In genomic region chr12:127629066-127629820, GRCh38 we compare ENCODE assay signal across 17 cellular contexts.
A peak's percentile ranks its signal among the peaks of the same experiment; 100 is the strongest.
DNase-seq lines count a peak whose midpoint lies in the region; ATAC-seq, FAIRE-seq and TF ChIP-seq lines count a peak whose summit lies in the region.
"Had no signal": no experiment of that assay in that cellular context is flagged by ENCODE, and none has a peak within 500 bp of the region (broad histone marks: within the 10 kb centered on the region; RNA-seq: fewer than 3 reads in every experiment).

No MANE protein-coding gene starts in this region.

- CTCF ChIA-PET in SK-N-SH (lab: Yijun Ruan, JAX) = no interaction called here

- no peak overlapping the region for H2AFZ ChIP-seq in SK-N-SH (ENCODE audit: low read depth)
- H2AFZ ChIP-seq in astrocyte (ENCODE audit: low read depth, low read length) = no peak overlapping the region
- H2AFZ ChIP-seq: neural progenitor cell had no signal

- no peak overlapping the region for H3K27ac Mint-ChIP-seq in astrocyte (ENCODE audit: unreplicated experiment)
- H3K27ac Mint-ChIP-seq: activated CD4-positive, alpha-beta memory T cell treated with anti-CD3 and anti-CD28 coated beads for 36 hours; IgD-negative memory B cell; neural progenitor cell had no signal

- H3K79me2 ChIP-seq in SK-N-SH (ENCODE audit: insufficient read depth) = no peaks in the 10 kb centered on the region
- no peaks in the 10 kb centered on the region for H3K79me2 ChIP-seq in astrocyte (ENCODE audit: insufficient read depth, low read length)

- POLR2A ChIA-PET in SK-N-SH (lab: Yijun Ruan, JAX) = no interaction called here

- peak; percentile 92 for FAIRE-seq in astrocyte (lab: Jason Lieb, UNC)
- FAIRE-seq: GM18507, TTC549 had no signal

- intact Hi-C loops in lower leg skin (cut with DNase I; ENCODE audit: low total_unique reads) = no loop called here

- no peak for TF ChIP-seq EP300 in SK-N-SH (IDR thresholded peaks at IDR 0.05; ENCODE audit: borderline replicate concordance in 1 of 2, low read depth in 1 of 2, low read length in 1 of 2)

- H3K27me3 ChIP-seq in SK-N-SH (ENCODE audit: insufficient read depth) (no peaks in the 10 kb centered on the region), astrocyte (ENCODE audit: insufficient read depth, low read length) (no peaks in the 10 kb centered on the region)
- H3K27me3 ChIP-seq: neural progenitor cell, right atrium auricular region, thyroid gland had no signal

- H3K36me3 ChIP-seq in SK-N-SH (replicated peaks in 1 of 2; ENCODE audit: control insufficient read depth in 1 of 2, insufficient read depth in 2 of 2, low read length in 1 of 2) = no peaks in the 10 kb centered on the region
- no peaks in the 10 kb centered on the region for H3K36me3 ChIP-seq in astrocyte (ENCODE audit: insufficient read depth, low read length)
- H3K36me3 ChIP-seq: neural progenitor cell, right atrium auricular region, thyroid gland had no signal

- H3K9ac ChIP-seq in SK-N-SH (no peak overlapping the region), astrocyte (ENCODE audit: low read length) (no peak overlapping the region)
- H3K9ac ChIP-seq: neural progenitor cell had no signal

- no peaks in the 10 kb centered on the region for H3K9me2 ChIP-seq in SK-N-SH

- DNase-seq in SK-N-SH = no peak
- peak; percentile 83 for DNase-seq in NCI-H2107 treated with DMSO at 0.1 percent for 48 hours (lab: John Stamatoyannopoulos, UW; ENCODE audit: unreplicated experiment)
- peak; percentile 55 for DNase-seq in astrocyte (ENCODE audit: low read depth)
- no peak for DNase-seq in NCI-H2029 treated with DMSO at 0.1 percent for 48 hours (lab: John Stamatoyannopoulos, UW)
- no peak for DNase-seq in KBM-7
- DNase-seq in lower leg skin (ENCODE audit: low spot score in 2 of 2) = no peak
- DNase-seq: activated CD4-positive, alpha-beta memory T cell treated with anti-CD3 and anti-CD28 coated beads for 36 hours; COR-L47; mesendoderm; thyroid gland had no signal

- H3K9me3 ChIP-seq in SK-N-SH = no peaks in the 10 kb centered on the region
- no peaks in the 10 kb centered on the region for H3K9me3 ChIP-seq in astrocyte (ENCODE audit: insufficient read depth, low read depth, low read length)
- H3K9me3 ChIP-seq: right atrium auricular region, thyroid gland had no signal

- H3K4me1 ChIP-seq in SK-N-SH (ENCODE audit: control insufficient read depth in 1 of 2, insufficient read depth in 2 of 2, low read depth in 1 of 2, low read length in 1 of 2) (no peaks in the 10 kb centered on the region), astrocyte (ENCODE audit: insufficient read depth, low read length) (peaks cover 12% of the 10 kb centered on the region)
- H3K4me1 ChIP-seq: right atrium auricular region, thyroid gland had no signal

- H3K4me2 ChIP-seq in SK-N-SH (no peak overlapping the region), astrocyte (ENCODE audit: low read length) (peak overlapping the region; percentile 9)
- H3K4me2 ChIP-seq: neural progenitor cell had no signal

- no peak overlapping the region for H3K4me3 Mint-ChIP-seq in astrocyte (ENCODE audit: unreplicated experiment)
- H3K4me3 Mint-ChIP-seq: activated CD4-positive, alpha-beta memory T cell treated with anti-CD3 and anti-CD28 coated beads for 36 hours; IgD-negative memory B cell; neural progenitor cell had no signal

- TF ChIP-seq RAD21 in SK-N-SH (IDR thresholded peaks at IDR 0.05; ENCODE audit: low read length) = no peak

- H3K36me3 Mint-ChIP-seq in astrocyte (ENCODE audit: low read depth, unreplicated experiment) = no peaks in the 10 kb centered on the region
- H3K36me3 Mint-ChIP-seq: activated CD4-positive, alpha-beta memory T cell treated with anti-CD3 and anti-CD28 coated beads for 36 hours; IgD-negative memory B cell; neural progenitor cell had no signal

- no peaks in the 10 kb centered on the region for H3F3A ChIP-seq in SK-N-SH (replicated peaks; ENCODE audit: insufficient read depth)

- ATAC-seq in SK-N-SH treated with all-trans-retinoic acid at 6 μM for 48 hours (peak; percentile 54), HG02884 (IDR thresholded peaks at IDR 0.05; ENCODE audit: unreplicated experiment) (no peak)

- TF ChIP-seq CTCF in SK-N-SH (IDR thresholded peaks at IDR 0.05) (no peak), astrocyte (IDR thresholded peaks at IDR 0.05; ENCODE audit: insufficient read depth, low read depth, low read length) (no peak), lower leg skin (IDR thresholded peaks at IDR 0.05) (no peak)

- WGBS in SK-N-SH (ENCODE audit: low lambda C conversion rate) = 20% methylated on average over 10 of the region's 10 CpGs
- 59 to 65% methylated on average over 10 of the region's 10 CpGs for whole genome bisulfite sequencing in lower leg skin, 2 donors

- TF ChIP-seq POLR2A in lower leg skin (IDR thresholded peaks at IDR 0.05) = no peak

- in situ Hi-C loops in KBM-7 (cut with MboI; ENCODE audit: low pct_unique_long_range_greater_than_20kb, low sequenced_read_pairs) = no loop called here

- H3K9me3 Mint-ChIP-seq in astrocyte (ENCODE audit: unreplicated experiment) = peaks cover 8% of the 10 kb centered on the region
- H3K9me3 Mint-ChIP-seq: activated CD4-positive, alpha-beta memory T cell treated with anti-CD3 and anti-CD28 coated beads for 36 hours; neural progenitor cell had no signal

- H3K4me1 Mint-ChIP-seq in astrocyte (ENCODE audit: low read depth, unreplicated experiment) = no peaks in the 10 kb centered on the region
- H3K4me1 Mint-ChIP-seq: IgD-negative memory B cell had no signal

- no peak overlapping the region for H3K27ac ChIP-seq in SK-N-SH (ENCODE audit: low read depth in 2 of 2, low read length in 1 of 2)
- H3K27ac ChIP-seq in astrocyte (ENCODE audit: low read depth, low read length) = peak overlapping the region; percentile 47
- H3K27ac ChIP-seq: neural progenitor cell, right atrium auricular region, thyroid gland had no signal

- no peaks in the 10 kb centered on the region for H3K27me3 Mint-ChIP-seq in astrocyte (ENCODE audit: low read depth, unreplicated experiment)
- H3K27me3 Mint-ChIP-seq: activated CD4-positive, alpha-beta memory T cell treated with anti-CD3 and anti-CD28 coated beads for 36 hours; IgD-negative memory B cell had no signal

- H4K20me1 ChIP-seq in SK-N-SH (ENCODE audit: insufficient read depth) = no peaks in the 10 kb centered on the region
- H4K20me1 ChIP-seq in astrocyte (ENCODE audit: insufficient read depth, low read length) = no peaks in the 10 kb centered on the region

- H3K4me3 ChIP-seq in SK-N-SH (ENCODE audit: low read depth in 2 of 2, low read length in 1 of 2) (no peak overlapping the region), astrocyte (ENCODE audit: insufficient read depth, low read depth, low read length) (no peak overlapping the region), lower leg skin (ENCODE audit: low read depth, poor library complexity, severe bottlenecking) (no peak overlapping the region)
- H3K4me3 ChIP-seq: neural progenitor cell, right atrium auricular region, thyroid gland had no signal

TF ChIP-seq in SK-N-SH treated with all-trans-retinoic acid at 6 μM for 48 hours, 23 proteins besides CTCF, POLR2A, EP300 and RAD21 (continues in another document):
- TF ChIP-seq, protein P1, sequence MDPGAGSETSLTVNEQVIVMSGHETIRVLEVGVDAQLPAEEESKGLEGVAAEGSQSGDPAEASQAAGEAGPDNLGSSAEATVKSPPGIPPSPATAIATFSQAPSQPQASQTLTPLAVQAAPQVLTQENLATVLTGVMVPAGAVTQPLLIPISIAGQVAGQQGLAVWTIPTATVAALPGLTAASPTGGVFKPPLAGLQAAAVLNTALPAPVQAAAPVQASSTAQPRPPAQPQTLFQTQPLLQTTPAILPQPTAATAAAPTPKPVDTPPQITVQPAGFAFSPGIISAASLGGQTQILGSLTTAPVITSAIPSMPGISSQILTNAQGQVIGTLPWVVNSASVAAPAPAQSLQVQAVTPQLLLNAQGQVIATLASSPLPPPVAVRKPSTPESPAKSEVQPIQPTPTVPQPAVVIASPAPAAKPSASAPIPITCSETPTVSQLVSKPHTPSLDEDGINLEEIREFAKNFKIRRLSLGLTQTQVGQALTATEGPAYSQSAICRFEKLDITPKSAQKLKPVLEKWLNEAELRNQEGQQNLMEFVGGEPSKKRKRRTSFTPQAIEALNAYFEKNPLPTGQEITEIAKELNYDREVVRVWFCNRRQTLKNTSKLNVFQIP (CRISPR knock-in tag; IDR thresholded peaks at IDR 0.05; ENCODE audit: borderline replicate concordance, low read depth) = no peak
- no peak for TF ChIP-seq ZNF565 (CRISPR knock-in tag; conservative IDR thresholded peaks at IDR 0.05; ENCODE audit: low read depth)
- no peak for TF ChIP-seq ZNF70 (CRISPR knock-in tag; IDR thresholded peaks at IDR 0.05)

TF ChIP-seq in SK-N-SH, 30 proteins besides CTCF, POLR2A, EP300 and RAD21 (continues in another document):
- TF ChIP-seq TEAD4 (IDR thresholded peaks at IDR 0.05; ENCODE audit: borderline replicate concordance, insufficient read depth) = no peak
- TF ChIP-seq TAF1 (IDR thresholded peaks at IDR 0.05; ENCODE audit: borderline replicate concordance, low read depth, low read length) = no peak
- no peak for TF ChIP-seq EZH2phosphoT487 (IDR thresholded peaks at IDR 0.05; ENCODE audit: borderline replicate concordance, low read depth)
- no peak for TF ChIP-seq TCF12 (IDR thresholded peaks at IDR 0.05)
- no peak for TF ChIP-seq JUND (IDR thresholded peaks at IDR 0.05)
- no peak for TF ChIP-seq CHD2 (IDR thresholded peaks at IDR 0.05; ENCODE audit: low read length, partially characterized antibody)
- TF ChIP-seq, protein P2, sequence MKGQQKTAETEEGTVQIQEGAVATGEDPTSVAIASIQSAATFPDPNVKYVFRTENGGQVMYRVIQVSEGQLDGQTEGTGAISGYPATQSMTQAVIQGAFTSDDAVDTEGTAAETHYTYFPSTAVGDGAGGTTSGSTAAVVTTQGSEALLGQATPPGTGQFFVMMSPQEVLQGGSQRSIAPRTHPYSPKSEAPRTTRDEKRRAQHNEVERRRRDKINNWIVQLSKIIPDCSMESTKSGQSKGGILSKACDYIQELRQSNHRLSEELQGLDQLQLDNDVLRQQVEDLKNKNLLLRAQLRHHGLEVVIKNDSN (IDR thresholded peaks at IDR 0.05; ENCODE audit: borderline replicate concordance, low read depth) = no peak
- no peak for TF ChIP-seq FOXM1 (IDR thresholded peaks at IDR 0.05; ENCODE audit: low read depth)
- no peak for TF ChIP-seq RXRA (IDR thresholded peaks at IDR 0.05; ENCODE audit: borderline replicate concordance, low read depth)

Comparison
In these comparisons a context has a peak if more than half of its experiments do, and no peak if none do; other contexts are left out.
1. DNase-seq: peak in NCI-H2107 treated with DMSO at 0.1 percent for 48 hours (single experiment) and astrocyte (single experiment); none in SK-N-SH (single experiment), NCI-H2029 treated with DMSO at 0.1 percent for 48 hours (single experiment), KBM-7 (single experiment) and lower leg skin (0 of 2).